In genomic region chr2:237139123-237139675, GRCh38 we compare ENCODE assay signal across 23 cellular contexts. TPM values are rescaled to one million over a fixed set of nuclear protein-coding genes. Genes with fewer than 3 reads are reported as not detected.
DNase-seq lines count a peak whose midpoint lies in the region; ATAC-seq, FAIRE-seq and TF ChIP-seq lines count a peak whose summit lies in the region.
"Had no signal": no experiment of that assay in that cellular context is flagged by ENCODE, and none has a peak within 500 bp of the region (broad histone marks: within the 10 kb centered on the region; RNA-seq: fewer than 3 reads in every experiment).

No MANE protein-coding gene starts in this region.

- no peak for TF ChIP-seq EP300 in esophagus muscularis mucosa (IDR thresholded peaks at IDR 0.05)

- peak overlapping the region; percentile 6 for H3K9ac ChIP-seq in trophoblast cell (ENCODE audit: low read length)
- H3K9ac ChIP-seq: GM23248 had no signal

- TF ChIP-seq POLR2A in esophagus muscularis mucosa (IDR thresholded peaks at IDR 0.05; ENCODE audit: low read depth), result no peak

- CTCF ChIA-PET in HEK293 (lab: Yijun Ruan, JAX) (interaction anchor here (0.6 kb wide), 1 partner anchor 136 kb away, joined by 5 read pairs; no protein-coding TSS in a partner anchor), WTC11 (lab: Charles Lee) (no interaction called here)

- no peaks in the 10 kb centered on the region for H3K79me1 ChIP-seq in trophoblast cell (ENCODE audit: low read length)

- TF ChIP-seq CTCF in HEK293 (tag by site-specific recombination; IDR thresholded peaks at IDR 0.05) (no peak), WTC11 (IDR thresholded peaks at IDR 0.05) (no peak), esophagus muscularis mucosa (IDR thresholded peaks at IDR 0.05) (no peak)

- H2AFZ ChIP-seq in trophoblast cell (ENCODE audit: insufficient read depth, low read length, poor library complexity), result no peak overlapping the region
- H2AFZ ChIP-seq: GM23248 had no signal

- H3K4me3 Mint-ChIP-seq in WTC11, result no peak overlapping the region
- H3K4me3 Mint-ChIP-seq: B cell; CD4-positive, CD25-positive, alpha-beta regulatory T cell had no signal

- H3K27ac ChIP-seq in HEK293 (ENCODE audit: extremely low read depth, low read depth, low read length) (no peak overlapping the region), esophagus muscularis mucosa (replicated peaks in 1 of 4) (no peak overlapping the region), trophoblast cell (ENCODE audit: low read depth, low read length) (no peak overlapping the region), aorta (ENCODE audit: low read depth in 1 of 2, low read length in 2 of 2) (no peak overlapping the region)
- H3K27ac ChIP-seq: A549, GM23248 had no signal

- no peak overlapping the region for H4K91ac ChIP-seq in trophoblast cell (ENCODE audit: low read depth, low read length)

- POLR2A ChIA-PET in HEK293 (lab: Yijun Ruan, JAX) (no interaction called here), WTC11 (lab: Charles Lee) (no interaction called here)

- H3K4me1 ChIP-seq in HEK293 (ENCODE audit: control insufficient read depth, insufficient read depth, low read length) (no peaks in the 10 kb centered on the region), esophagus muscularis mucosa (peaks cover 0 to 18% (median 12%) of the 10 kb centered on the region in 4 donors), trophoblast cell (ENCODE audit: control insufficient read depth in 1 of 2, insufficient read depth in 2 of 2, low read length in 2 of 2) (no peaks in the 10 kb centered on the region), aorta (ENCODE audit: control insufficient read depth in 1 of 2, insufficient read depth in 2 of 2, low read length in 2 of 2) (no peaks in the 10 kb centered on the region)
- H3K4me1 ChIP-seq: HAP-1 had no signal

- FAIRE-seq in GM19239 (lab: Jason Lieb, UNC), result no peak
- FAIRE-seq: A549 had no signal

- intact Hi-C loops in esophagus muscularis mucosa (cut with DNase I) (no loop called here), aorta (cut with DNase I) (no loop called here)

- H3K4ac ChIP-seq in trophoblast cell (ENCODE audit: low read depth, low read length), result no peak overlapping the region

- H3K9me3 Mint-ChIP-seq in WTC11, result peaks cover 5% of the 10 kb centered on the region; the same call in 1 of the 2 replicates

- no peak overlapping the region for H2BK120ac ChIP-seq in trophoblast cell (ENCODE audit: insufficient read depth, low read length, poor library complexity)

- DNase-seq in WTC11 (ENCODE audit: low spot score), result no peak
- peak; percentile 75 for DNase-seq in esophagus muscularis mucosa (ENCODE audit: extremely low spot score)
- no peak for DNase-seq in trophoblast cell
- DNase-seq in GM19239 (ENCODE audit: insufficient read length, low spot score), result no peak
- no peak for DNase-seq in aorta
- DNase-seq in NCI-H1417 (lab: John Stamatoyannopoulos, UW), result no peak
- DNase-seq in iPS-NIHi11 (ENCODE audit: low spot score), result no peak
- DNase-seq: CD4-positive, CD25-positive, alpha-beta regulatory T cell; COR-L47; DMS79 treated with DMSO at 0.1 percent for 48 hours; GM23248; KG1; NCI-H1092; NCI-H146; NCI-H2029; NCI-H226; NCI-H774; NK-92 treated with Interleukin-12 subunit alpha and Interleukin-12 subunit beta, amount 100 ng/mL, for 24 hours had no signal

- no peak overlapping the region for H2AK5ac ChIP-seq in trophoblast cell (ENCODE audit: low read length)

- no peak overlapping the region for H3K14ac ChIP-seq in trophoblast cell (ENCODE audit: low read length)

- H3K36me3 ChIP-seq in HEK293 (ENCODE audit: control insufficient read depth in 2 of 2, insufficient read depth in 1 of 2, low read length in 2 of 2) (no peaks in the 10 kb centered on the region), esophagus muscularis mucosa (no peaks in the 10 kb centered on the region), trophoblast cell (ENCODE audit: control insufficient read depth in 1 of 2, insufficient read depth in 2 of 2, low read length in 2 of 2) (no peaks in the 10 kb centered on the region), aorta (ENCODE audit: control insufficient read depth in 1 of 2, insufficient read depth in 2 of 2, low read length in 1 of 2) (no peaks in the 10 kb centered on the region)
- H3K36me3 ChIP-seq: HAP-1 had no signal

- H3K27me3 ChIP-seq in esophagus muscularis mucosa (no peaks in the 10 kb centered on the region), trophoblast cell (ENCODE audit: insufficient read depth, low read length) (no peaks in the 10 kb centered on the region), aorta (ENCODE audit: control insufficient read depth in 1 of 2, insufficient read depth in 2 of 2, low read length in 1 of 2) (no peaks in the 10 kb centered on the region)

- H2BK12ac ChIP-seq in trophoblast cell (ENCODE audit: low read length), result no peak overlapping the region

- no peak overlapping the region for H4K12ac ChIP-seq in trophoblast cell (ENCODE audit: low read depth, low read length)

- H3K23ac ChIP-seq in trophoblast cell (ENCODE audit: low read length), result peak overlapping the region; percentile 2

- ATAC-seq in WTC11, result no peak
- no peak for ATAC-seq in aorta (ENCODE audit: low FRiP score)
- ATAC-seq: A549, SK-N-SH treated with all-trans-retinoic acid at 6 μM for 48 hours had no signal

- no peak overlapping the region for H2BK5ac ChIP-seq in trophoblast cell (ENCODE audit: low read depth, low read length, poor library complexity)

- H3K4me3 ChIP-seq in HEK293 (ENCODE audit: low read depth, low read length) (no peak overlapping the region), esophagus muscularis mucosa (no peak overlapping the region), trophoblast cell (ENCODE audit: low read depth, low read length) (peak overlapping the region; percentile 55), aorta (ENCODE audit: low read length in 2 of 2) (no peak overlapping the region)
- H3K4me3 ChIP-seq: A549, GM23248, HAP-1 had no signal

- no peaks in the 10 kb centered on the region for H3K9me3 ChIP-seq in HEK293 (ENCODE audit: control insufficient read depth, insufficient read depth, low read depth, low read length)
- H3K9me3 ChIP-seq in esophagus muscularis mucosa, result no peaks in the 10 kb centered on the region
- H3K9me3 ChIP-seq in trophoblast cell (ENCODE audit: insufficient read depth, low read depth, low read length), result peaks cover 7% of the 10 kb centered on the region
- H3K9me3 ChIP-seq in aorta (ENCODE audit: control insufficient read depth, low read length), result no peaks in the 10 kb centered on the region
- H3K9me3 ChIP-seq: HAP-1 had no signal

- no peaks in the 10 kb centered on the region for H3K4me1 Mint-ChIP-seq in WTC11
- H3K4me1 Mint-ChIP-seq: B cell; CD4-positive, CD25-positive, alpha-beta regulatory T cell had no signal

- no peaks in the 10 kb centered on the region for H3K27me3 Mint-ChIP-seq in WTC11 (ENCODE audit: low read depth)
- H3K27me3 Mint-ChIP-seq: B cell; CD4-positive, CD25-positive, alpha-beta regulatory T cell had no signal

- H3K4me2 ChIP-seq in trophoblast cell (ENCODE audit: low read length), result no peak overlapping the region
- H3K4me2 ChIP-seq: A549 had no signal

- no peak overlapping the region for H4K8ac ChIP-seq in trophoblast cell (ENCODE audit: low read depth, low read length)

- no peaks in the 10 kb centered on the region for H3K36me3 Mint-ChIP-seq in WTC11

- H3K79me2 ChIP-seq in trophoblast cell (ENCODE audit: control insufficient read depth, insufficient read depth, low read length, poor library complexity), result no peaks in the 10 kb centered on the region

- 93% methylated on average over 14 of the region's 14 CpGs for WGBS in esophagus muscularis mucosa
- no CpG with 5 or more reads among the region's 14 CpGs for WGBS in trophoblast cell (ENCODE audit: extremely low coverage, insufficient coverage, insufficient read length)
- 84 to 89% methylated on average over 14 of the region's 14 CpGs for WGBS in aorta, 2 donors

- H3K27ac Mint-ChIP-seq in WTC11, result no peak overlapping the region
- H3K27ac Mint-ChIP-seq: B cell; CD4-positive, CD25-positive, alpha-beta regulatory T cell had no signal

- no peak overlapping the region for H3K18ac ChIP-seq in trophoblast cell (ENCODE audit: low read length)

TF ChIP-seq in HEK293, 187 proteins besides CTCF, POLR2A, EP300 and RAD21 (continues in another document):
- peak; percentile 28 for TF ChIP-seq ZBTB26 (tag by site-specific recombination; optimal IDR thresholded peaks at IDR 0.05)

TF ChIP-seq in WTC11, 78 proteins besides CTCF, POLR2A, EP300 and RAD21:
- no peak for TF ChIP-seq ZNF425 (CRISPR knock-in tag; conservative IDR thresholded peaks at IDR 0.05)
- 0 out of 2 replicates have a peak, but pooled peaks have one; percentile 44 for TF ChIP-seq CBFB (CRISPR knock-in tag; IDR thresholded peaks at IDR 0.05; ENCODE audit: low read depth)
- 0 out of 2 replicates have a peak, but pooled peaks have one; percentile 27 for TF ChIP-seq ZNF138 (CRISPR knock-in tag; conservative IDR thresholded peaks at IDR 0.05)

RNA-seq across cellular contexts. Expression of gene COPS8, which starts 53.5 kb away (rescaled TPM):
- total RNA-seq in WTC11 (2021), result 51.0 to 65.9 TPM (median 60.1 TPM) in 3 replicates
- 10 to 100 TPM; 69.4 to 96.0 (median 82.8) TPM for total RNA-seq in esophagus muscularis mucosa
- 29.9 and 33.6 TPM in 2 replicates for polyA plus RNA-seq in trophoblast cell (2013)
- total RNA-seq in aorta, result 10 to 100 TPM; 44.0 to 46.0 TPM
- 10 to 100 TPM; 42.8 to 60.3 TPM for polyA plus RNA-seq in aorta

Comparison
In these comparisons a context has a peak if more than half of its experiments do, and no peak if none do; other contexts are left out.
1. Of the 8 proteins assayed by ChIP-seq in both HEK293 and WTC11: peak only in HEK293: none; only in WTC11: ZNF138; in both: none; in neither: 7.